ENCODE assay signal across 12 cellular contexts in the genomic region with DNA sequence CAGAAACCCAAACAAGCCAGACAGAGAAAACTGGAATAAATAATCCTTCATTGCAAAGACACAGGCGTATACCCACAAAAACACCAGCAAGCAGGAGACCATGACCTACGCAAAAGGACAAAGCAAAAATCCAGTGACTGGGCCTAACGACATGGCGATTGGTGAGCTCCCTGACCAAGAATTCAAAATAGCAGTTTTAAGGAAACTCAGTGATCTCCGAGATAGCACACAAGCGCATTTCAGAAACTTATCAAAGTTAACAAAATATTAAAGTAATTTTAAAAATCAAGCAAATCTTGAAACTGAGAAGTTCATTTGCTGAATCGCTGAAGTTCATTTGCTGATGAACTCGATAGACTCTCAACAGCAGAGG. TPM values are rescaled to one million over a fixed set of nuclear protein-coding genes. Genes with fewer than 3 reads are reported as not detected.
A peak's percentile ranks its signal among the peaks of the same experiment; 100 is the strongest.
DNase-seq lines count a peak whose midpoint lies in the region; ATAC-seq, FAIRE-seq and TF ChIP-seq lines count a peak whose summit lies in the region.
"Had no signal": no experiment of that assay in that cellular context is flagged by ENCODE, and none has a peak within 500 bp of the region (broad histone marks: within the 10 kb centered on the region; RNA-seq: fewer than 3 reads in every experiment).

No MANE protein-coding gene starts in this region.

- no peak overlapping the region for H4K8ac ChIP-seq in H1 (ENCODE audit: extremely low read depth, insufficient read depth, low read length)

- H3K4me2 ChIP-seq in PC-3 (ENCODE audit: low read length) = peak overlapping the region; percentile 93
- peak overlapping the region; percentile 80 to 95; a peak in 2 of 4 replicates for H3K4me2 ChIP-seq in H1 (ENCODE audit: insufficient read depth in 1 of 2, low read depth in 2 of 2, low read length in 2 of 2)
- H3K4me2 ChIP-seq in osteoblast (ENCODE audit: insufficient read depth, low read length) = peak overlapping the region; percentile 81

- no peak for TF ChIP-seq EP300 in H1 (IDR thresholded peaks at IDR 0.05; ENCODE audit: borderline replicate concordance in 1 of 2, low read depth in 2 of 2, low read length in 2 of 2)

- H3K9me3 ChIP-seq in PC-3 (ENCODE audit: low read length) (no peaks in the 10 kb centered on the region), H1 (ENCODE audit: insufficient read depth in 2 of 2, low read depth in 1 of 2, low read length in 1 of 2) (no peaks in the 10 kb centered on the region), osteoblast (ENCODE audit: low read depth, low read length) (no peaks in the 10 kb centered on the region), BE2C (no peaks in the 10 kb centered on the region)
- H3K9me3 ChIP-seq: left lung had no signal

- FAIRE-seq in D721Med (lab: Jason Lieb, UNC) (no peak), H1 (lab: Jason Lieb, UNC) (no peak)

- H3K18ac ChIP-seq in H1 (ENCODE audit: extremely low read depth, low read length) = no peak overlapping the region; the same call in 1 of the 2 replicates

- peaks cover 7% of the 10 kb centered on the region; the same call in 1 of the 2 replicates for H3K23me2 ChIP-seq in H1 (ENCODE audit: low read depth, low read length)

- no peak overlapping the region for H2BK120ac ChIP-seq in H1 (replicated peaks; ENCODE audit: low read depth, low read length)

- H3K36me3 ChIP-seq in PC-3 (ENCODE audit: low read depth, low read length) = no peaks in the 10 kb centered on the region
- no peaks in the 10 kb centered on the region for H3K36me3 ChIP-seq in H1 (ENCODE audit: control insufficient read depth in 2 of 4, insufficient read depth in 4 of 4, low read length in 3 of 4)
- H3K36me3 ChIP-seq in osteoblast (ENCODE audit: insufficient read depth, low read length) = no peaks in the 10 kb centered on the region
- no peaks in the 10 kb centered on the region for H3K36me3 ChIP-seq in BE2C
- H3K36me3 ChIP-seq: left lung had no signal

- no peak overlapping the region for H3K14ac ChIP-seq in H1 (ENCODE audit: insufficient read length)

- H4K5ac ChIP-seq in H1 (ENCODE audit: insufficient read length, low read depth, low read length) = no peak overlapping the region

- in situ Hi-C loops in GM13976 (cut with MboI; ENCODE audit: low sequenced_read_pairs, unreplicated experiment) = loop anchor here (10.0 to 25.0 kb wide), 2 partner anchors 188 to 480 kb away; no protein-coding TSS in a partner anchor

- H3K9ac ChIP-seq in PC-3 (ENCODE audit: low read length) (no peak overlapping the region), H1 (replicated peaks in 1 of 4; ENCODE audit: extremely low read depth in 1 of 4, low read depth in 3 of 4, low read length in 3 of 4) (no peak overlapping the region)

- no peak overlapping the region for H2BK15ac ChIP-seq in H1 (ENCODE audit: low read length)

- no peak overlapping the region for H2AK5ac ChIP-seq in H1 (ENCODE audit: low read depth, low read length)

- no peak for ATAC-seq in PC-3

- no peak overlapping the region for H4K91ac ChIP-seq in H1 (replicated peaks; ENCODE audit: insufficient read length, low read length)

- TF ChIP-seq RAD21 in H1 (IDR thresholded peaks at IDR 0.05 in 1 of 2, conservative IDR thresholded peaks at IDR 0.05 in 1 of 2; ENCODE audit: low read depth in 2 of 2, low read length in 2 of 2) = no peak

- H2AFZ ChIP-seq in PC-3 (ENCODE audit: low read length) (peak overlapping the region; percentile 95), H1 (ENCODE audit: low read length) (no peak overlapping the region), osteoblast (ENCODE audit: low read length) (peak overlapping the region; percentile 93)

- no peaks in the 10 kb centered on the region for H3F3A ChIP-seq in PC-3 (ENCODE audit: low read length, unreplicated experiment)

- no peak for DNase-seq in D721Med (ENCODE audit: insufficient read length, low spot score)
- no peak for DNase-seq in PC-3
- DNase-seq in H1 (ENCODE audit: low read depth in 1 of 2, low spot score in 2 of 2) = no peak
- DNase-seq in osteoblast (ENCODE audit: insufficient read length, low spot score, missing footprints) = no peak
- DNase-seq in BE2C = no peak
- no peak for DNase-seq in NCI-H2107 treated with DMSO at 0.1 percent for 48 hours (lab: John Stamatoyannopoulos, UW; ENCODE audit: unreplicated experiment)
- DNase-seq in GM13976 (ENCODE audit: low spot score) = no peak
- no peak for DNase-seq in medulla oblongata (ENCODE audit: extremely low spot score)

- no peak overlapping the region for H3K4ac ChIP-seq in H1 (replicated peaks; ENCODE audit: insufficient read length, low read depth, low read length)

- POLR2A ChIA-PET in PC-3 (lab: Charles Lee; ENCODE audit: unreplicated experiment) (interaction anchor here (0.7 kb wide), 1 partner anchor 175 kb away, joined by 9 read pairs; no protein-coding TSS in a partner anchor), H1 (lab: Charles Lee; ENCODE audit: partially characterized antibody) (interaction anchor here (1.8 kb wide), 1 partner anchor 9 kb away, joined by 4 read pairs; no protein-coding TSS in a partner anchor)

- intact Hi-C loops in PC-3 (cut with micrococcal nuclease) = loop anchor here (1.0 to 2.0 kb wide), 2 partner anchors 181 to 194 kb away; no protein-coding TSS in a partner anchor

- no peaks in the 10 kb centered on the region for H3K79me1 ChIP-seq in H1 (ENCODE audit: low read depth, low read length)

- CTCF ChIA-PET in PC-3 (lab: Charles Lee) = interaction anchor here (0.8 to 1.4 kb wide), 4 partner anchors 179 to 477 kb away, joined by 3 to 6 read pairs (median 4); no protein-coding TSS in a partner anchor
- CTCF ChIA-PET in H1 (lab: Charles Lee; ENCODE audit: partially characterized antibody) = interaction anchor here (0.6 to 7.4 kb wide), 50 partner anchors 8 to 579 kb away, joined by 3 to 102 read pairs (median 4); a partner anchor contains a TSS

- H2BK5ac ChIP-seq in H1 (ENCODE audit: low read depth, low read length) = no peak overlapping the region

- BruUV-seq in PC-3 (replicated peaks; lab: Mats Ljungman, UMichigan) = no TSS peak

- TF ChIP-seq CTCF in D721Med (IDR thresholded peaks at IDR 0.05; ENCODE audit: insufficient read depth, missing control alignments) (peak; percentile 5), PC-3 (conservative IDR thresholded peaks at IDR 0.05; ENCODE audit: low read depth, low read length) (peak; percentile 10; the same call in 1 of the 2 replicates), H1 (IDR thresholded peaks at IDR 0.05; ENCODE audit: control extremely low read depth in 1 of 3, insufficient read depth in 1 of 3, low read depth in 1 of 3, low read length in 3 of 3) (no peak), osteoblast (IDR thresholded peaks at IDR 0.05; ENCODE audit: extremely low read depth, low read depth, low read length) (no peak), BE2C (IDR thresholded peaks at IDR 0.05; ENCODE audit: low read depth, low read length) (no peak), GM13976 (IDR thresholded peaks at IDR 0.05; ENCODE audit: borderline replicate concordance, control extremely low read depth, extremely low read depth, insufficient read depth, missing control alignments) (no peak)

- no peak overlapping the region for H3K27ac ChIP-seq in PC-3 (ENCODE audit: low read length)
- no peak overlapping the region for H3K27ac ChIP-seq in H1 (ENCODE audit: low read depth, low read length)
- H3K27ac ChIP-seq in osteoblast (ENCODE audit: low read depth, low read length) = no peak overlapping the region
- H3K27ac ChIP-seq: left lung had no signal

- WGBS in H1 (ENCODE audit: extremely low coverage in 1 of 2, insufficient coverage in 1 of 2, insufficient read length in 1 of 2, insufficient replicate concordance in 2 of 2, low coverage in 1 of 2, low lambda C conversion rate in 2 of 2, missing lambda C conversion rate in 1 of 2), 2 experiments = 61% methylated on average over 8 of the region's 8 CpGs; no CpG with 5 or more reads in 1 of the 2 experiments

- no peak overlapping the region for H3K56ac ChIP-seq in H1 (replicated peaks; ENCODE audit: insufficient read length, low read depth, low read length)

- H3K4me3 ChIP-seq in PC-3 (ENCODE audit: low read length) (peak overlapping the region; percentile 68), H1 (ENCODE audit: extremely low read depth in 1 of 4, insufficient read depth in 2 of 4, low read depth in 3 of 4, low read length in 4 of 4) (peak overlapping the region in 1 of 4 experiments; percentile 65; a peak in 1 of 8 replicates), osteoblast (ENCODE audit: insufficient read depth, low read length) (peak overlapping the region; percentile 71), BE2C (ENCODE audit: low read depth, low read length) (no peak overlapping the region)

- H3K4me1 ChIP-seq in PC-3 (ENCODE audit: insufficient read depth, low read length) (0 out of 2 replicates have a peak, but pooled peaks cover 6% of the 10 kb centered on the region), H1 (replicated peaks in 1 of 4; ENCODE audit: control insufficient read depth in 3 of 4, insufficient read depth in 4 of 4, low read length in 3 of 4) (peaks cover 0 to 5% (median 4%) of the 10 kb centered on the region in 4 experiments; a peak in 5 of 7 replicates), osteoblast (ENCODE audit: insufficient read depth, low read length) (no peaks in the 10 kb centered on the region), BE2C (no peaks in the 10 kb centered on the region)

- no peak overlapping the region for H3K23ac ChIP-seq in H1 (ENCODE audit: insufficient read length)

- H2BK12ac ChIP-seq in H1 (ENCODE audit: low read depth, low read length) = no peak overlapping the region

- TF ChIP-seq POLR2A in H1 (IDR thresholded peaks at IDR 0.05; ENCODE audit: control extremely low read depth in 1 of 2, low read depth in 2 of 2, low read length in 2 of 2) = no peak

- H3K27me3 ChIP-seq in PC-3 (ENCODE audit: low read length) (no peaks in the 10 kb centered on the region), H1 (replicated peaks in 1 of 4; ENCODE audit: control insufficient read depth in 3 of 4, extremely low read depth in 1 of 4, insufficient read depth in 3 of 4, low read length in 3 of 4) (peaks cover 8 to 24% (median 17%) of the 10 kb centered on the region in 4 experiments), osteoblast (ENCODE audit: insufficient read depth, low read length) (no peaks in the 10 kb centered on the region), BE2C (no peaks in the 10 kb centered on the region)

- H3K9me2 ChIP-seq in PC-3 (replicated peaks; ENCODE audit: low read length) = no peaks in the 10 kb centered on the region

- no peak overlapping the region for H2BK20ac ChIP-seq in H1 (ENCODE audit: low read length)

- no peaks in the 10 kb centered on the region for H4K20me1 ChIP-seq in PC-3 (ENCODE audit: low read length)
- no peaks in the 10 kb centered on the region for H4K20me1 ChIP-seq in H1 (replicated peaks in 1 of 2; ENCODE audit: control insufficient read depth in 1 of 2, insufficient read depth in 2 of 2, low read length in 2 of 2)
- no peaks in the 10 kb centered on the region for H4K20me1 ChIP-seq in osteoblast (ENCODE audit: insufficient read depth, low read length)

- H3K79me2 ChIP-seq in PC-3 (ENCODE audit: low read length) (no peaks in the 10 kb centered on the region), H1 (ENCODE audit: control insufficient read depth in 1 of 2, insufficient read depth in 2 of 2, low read length in 2 of 2) (no peaks in the 10 kb centered on the region), osteoblast (ENCODE audit: insufficient read depth, low read length) (no peaks in the 10 kb centered on the region)

RNA-seq across cellular contexts. Expression of a gene that starts 27.6 kb away (rescaled TPM):
- total RNA-seq in PC-3 (2014; rRNA removed) (not detected in 2 replicates), osteoblast (not detected in 2 replicates)
- total RNA-seq in H1 (2021; fragmentation: NEBNext Ultra II Directional; extraction: Animal tissue kit (Norgen Biotek cat#: 25700)) = not detected in 2 replicates
- polyA plus RNA-seq in H1 (2011; rRNA removed) = 0.05 TPM in 1 of 2 replicates, not detected in the other
- polyA plus RNA-seq in H1 (2011; cell fraction: cytosol; rRNA removed) = 0.09 TPM
- polyA plus RNA-seq in H1 (2011; cell fraction: nucleus; rRNA removed) = not detected
- 0.19 TPM in 1 of 4 replicates, not detected in the others for polyA plus RNA-seq in H1 (2012, experiment 1 of 2)
- not detected for polyA plus RNA-seq in H1 (2012, experiment 2 of 2)
- 0.04 TPM for polyA plus RNA-seq in H1 (2013, experiment 1 of 2)
- polyA plus RNA-seq in H1 (2013, experiment 2 of 2) = not detected
- not detected in 2 replicates for polyA minus RNA-seq in H1 (2011; rRNA and poly(A)+ RNA removed)
- polyA minus RNA-seq in H1 (2011; cell fraction: cytosol; rRNA and poly(A)+ RNA removed) = not detected
- not detected for polyA minus RNA-seq in H1 (2011; cell fraction: nucleus; rRNA and poly(A)+ RNA removed)
- polyA plus RNA-seq in BE2C (2012; ENCODE audit: insufficient read depth, insufficient read length, low read depth) = not detected
- total RNA-seq: left lung had no signal
- polyA plus RNA-seq: esophagus, IgD-negative memory B cell, thymus had no signal

Comparison
In these comparisons a context has a peak if more than half of its experiments do, and no peak if none do; other contexts are left out.
1. CTCF ChIP-seq: peak in D721Med (single experiment) and PC-3 (single experiment); none in H1 (0 of 3), osteoblast (single experiment), BE2C (single experiment) and GM13976 (single experiment).
2. Peak in every context shown above with its lines, with median percentiles within 50 percentile points of each other: H3K4me2 ChIP-seq.